Comparison of ENCODE assay signal across 32 cellular contexts in the genomic region with DNA sequence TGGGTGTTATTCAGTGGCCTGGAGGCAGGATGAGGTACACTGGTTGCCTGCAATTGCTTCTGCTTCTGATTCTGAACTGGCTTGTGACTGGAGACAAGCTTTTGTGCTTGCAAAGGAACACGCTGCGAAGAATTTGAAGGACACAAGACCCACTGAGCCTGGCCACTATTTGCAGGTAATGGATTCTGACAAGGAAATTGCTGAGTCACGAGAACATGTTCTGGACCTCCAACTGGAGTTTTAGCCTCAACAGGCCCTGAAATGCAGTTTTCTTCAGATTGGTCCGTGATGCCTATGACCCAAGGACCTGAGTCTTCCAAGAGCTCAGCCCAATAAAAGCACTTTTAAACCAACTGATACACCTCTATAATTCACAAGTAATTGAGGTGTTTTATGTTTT.
"Had no signal": no experiment of that assay in that cellular context is flagged by ENCODE, and none has a peak within 500 bp of the region (broad histone marks: within the 10 kb centered on the region; RNA-seq: fewer than 3 reads in every experiment).

No MANE protein-coding gene starts in this region.

- H3K9me3 ChIP-seq: adrenal gland, body of pancreas, SJSA1, SK-N-SH had no signal

- H3K9ac ChIP-seq: SK-N-SH had no signal

- H3K36me3 ChIP-seq: breast epithelium had no signal

- H3K4me3 ChIP-seq: adrenal gland, body of pancreas, breast epithelium, SJSA1 had no signal

- DNase-seq: activated CD4-positive, alpha-beta T cell treated with anti-CD3 and anti-CD28 coated beads for 36 hours; activated CD4-positive, alpha-beta T cell treated with anti-CD3 and anti-CD28 coated beads, Interleukin-2, amount 10 ng/mL, durations not matched to agents 7 days and 5 days; activated CD8-positive, alpha-beta T cell treated with anti-CD3 and anti-CD28 coated beads for 36 hours; activated effector memory CD4-positive, alpha-beta T cell treated with anti-CD3 and anti-CD28 coated beads, Interleukin-2, amount 50 U/mL, for 16 hours; activated naive CD4-positive, alpha-beta T cell; activated naive CD4-positive, alpha-beta T cell treated with anti-CD3 and anti-CD28 coated beads, Interleukin-2, amount 50 U/mL, for 16 hours; activated naive CD8-positive, alpha-beta T cell treated with anti-CD3 and anti-CD28 coated beads, Interleukin-2, amount 10 ng/mL, durations not matched to agents 7 days and 5 days; activated T-cell treated with anti-CD3 and anti-CD28 coated beads, Interleukin-2, amount 50 U/mL, for 1 hour; activated T-cell treated with anti-CD3 and anti-CD28 coated beads, Interleukin-2, amount 50 U/mL, for 72 hours; adrenal gland; body of pancreas; caudate nucleus; cerebellar nuclear complex; MM.1S; MV-4-11; NCI-H1092; NCI-H1436 treated with DMSO at 0.1 percent for 48 hours; NCI-H1694 treated with DMSO at 0.1 percent for 48 hours; NCI-H2029; NCI-H345; NCI-H524 treated with DMSO at 0.1 percent for 48 hours; SHP77 treated with DMSO at 0.1 percent for 48 hours; SK-N-SH had no signal

- H3K9me3 Mint-ChIP-seq: activated T-cell treated with anti-CD3 and anti-CD28 coated beads, Interleukin-2, amount 50 U/mL, for 72 hours; activated T-helper 17 cell treated with anti-CD3 and anti-CD28 coated beads, Interleukin-2, amount 50 U/mL, for 72 hours had no signal

- H3K4me3 Mint-ChIP-seq: activated CD4-positive, alpha-beta T cell treated with anti-CD3 and anti-CD28 coated beads for 36 hours; activated CD4-positive, alpha-beta T cell treated with anti-CD3 and anti-CD28 coated beads, Interleukin-2, amount 10 ng/mL, durations not matched to agents 7 days and 5 days; activated CD8-positive, alpha-beta T cell treated with anti-CD3 and anti-CD28 coated beads for 36 hours; activated naive CD8-positive, alpha-beta T cell treated with anti-CD3 and anti-CD28 coated beads, Interleukin-2, amount 10 ng/mL, durations not matched to agents 7 days and 5 days; activated T-helper 17 cell treated with anti-CD3 and anti-CD28 coated beads, Interleukin-2, amount 50 U/mL, for 72 hours; T-helper 1 cell treated with Interleukin-12 subunit alpha and Interleukin-12 subunit beta and Interleukin-4 antibody, amounts not matched to agents 30 μg/mL and 1 μg/mL, for 36 hours; T-helper 2 cell treated with Interferon-gamma antibody and Interleukin-4, amounts not matched to agents 5 μg/mL and 100 μg/mL, for 36 hours had no signal

- H3K27ac ChIP-seq: adrenal gland, body of pancreas, breast epithelium, SJSA1 had no signal

- FAIRE-seq: astrocyte, TTC549 had no signal

- ATAC-seq: activated CD4-positive, alpha-beta T cell treated with anti-CD3 and anti-CD28 coated beads for 36 hours; activated CD4-positive, CD25-positive, alpha-beta regulatory T cell treated with anti-CD3 and anti-CD28 coated beads, Interleukin-2, amount 50 U/mL, for 24 hours; activated CD8-positive, alpha-beta T cell treated with anti-CD3 and anti-CD28 coated beads for 36 hours; activated T-cell treated with anti-CD3 and anti-CD28 coated beads, Interleukin-2, amount 50 U/mL, for 72 hours; activated T-helper 17 cell treated with anti-CD3 and anti-CD28 coated beads, Interleukin-2, amount 50 U/mL, for 72 hours; body of pancreas; Panc1 had no signal

- H3K27ac Mint-ChIP-seq: activated CD4-positive, alpha-beta T cell treated with anti-CD3 and anti-CD28 coated beads for 36 hours; activated CD4-positive, alpha-beta T cell treated with anti-CD3 and anti-CD28 coated beads, Interleukin-2, amount 10 ng/mL, durations not matched to agents 7 days and 5 days; activated CD8-positive, alpha-beta T cell treated with anti-CD3 and anti-CD28 coated beads for 36 hours; activated T-cell treated with anti-CD3 and anti-CD28 coated beads, Interleukin-2, amount 50 U/mL, for 72 hours; activated T-helper 17 cell treated with anti-CD3 and anti-CD28 coated beads, Interleukin-2, amount 50 U/mL, for 72 hours; T-helper 1 cell treated with Interleukin-12 subunit alpha and Interleukin-12 subunit beta and Interleukin-4 antibody, amounts not matched to agents 30 μg/mL and 1 μg/mL, for 36 hours; T-helper 2 cell treated with Interferon-gamma antibody and Interleukin-4, amounts not matched to agents 5 μg/mL and 100 μg/mL, for 36 hours had no signal

- H3K27me3 ChIP-seq: adrenal gland, body of pancreas, breast epithelium, SJSA1 had no signal

- H3K27me3 Mint-ChIP-seq: activated CD4-positive, alpha-beta T cell treated with anti-CD3 and anti-CD28 coated beads for 36 hours; activated CD4-positive, alpha-beta T cell treated with anti-CD3 and anti-CD28 coated beads, Interleukin-2, amount 10 ng/mL, durations not matched to agents 7 days and 5 days; activated CD8-positive, alpha-beta T cell treated with anti-CD3 and anti-CD28 coated beads for 36 hours; activated naive CD8-positive, alpha-beta T cell treated with anti-CD3 and anti-CD28 coated beads, Interleukin-2, amount 10 ng/mL, durations not matched to agents 7 days and 5 days; activated T-helper 17 cell treated with anti-CD3 and anti-CD28 coated beads, Interleukin-2, amount 50 U/mL, for 72 hours had no signal

- H3K4me2 ChIP-seq: SK-N-SH had no signal
